In the genomic region with DNA sequence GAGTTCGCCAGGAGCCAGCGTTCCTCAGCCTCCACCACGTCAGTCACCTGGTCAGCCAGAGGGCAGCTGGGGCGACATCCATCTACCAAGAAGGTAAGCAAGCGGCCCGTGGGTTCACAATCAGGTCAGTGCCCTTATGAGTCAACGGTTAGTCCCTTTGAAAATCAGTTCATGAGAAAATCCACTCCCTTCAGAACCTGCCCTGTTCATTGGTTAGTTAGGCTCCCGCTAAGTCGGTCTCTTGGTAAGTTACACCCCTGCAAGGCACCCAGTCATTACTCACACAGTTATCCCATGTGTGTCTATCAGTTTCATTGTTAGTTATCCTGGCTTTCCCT, we compare ENCODE assay signal across 28 cellular contexts. TPM values are rescaled to one million over a fixed set of nuclear protein-coding genes. Genes with fewer than 3 reads are reported as not detected.
DNase-seq lines count a peak whose midpoint lies in the region; ATAC-seq, FAIRE-seq and TF ChIP-seq lines count a peak whose summit lies in the region.
"Had no signal": no experiment of that assay in that cellular context is flagged by ENCODE, and none has a peak within 500 bp of the region (broad histone marks: within the 10 kb centered on the region; RNA-seq: fewer than 3 reads in every experiment).

No MANE protein-coding gene starts in this region.

- no peaks in the 10 kb centered on the region for H3K27me3 ChIP-seq in trophoblast cell (ENCODE audit: insufficient read depth, low read length)
- H3K27me3 ChIP-seq: BLaER1 treated with 17β-estradiol and CSF1 and Interleukin-3, amounts not matched to agents 10 nM and 100 nM had no signal

- no peak overlapping the region for H3K4me3 Mint-ChIP-seq in activated CD4-positive, alpha-beta memory T cell treated with anti-CD3 and anti-CD28 coated beads, Interleukin-2, amount 10 ng/mL, durations not matched to agents 7 days and 5 days
- H3K4me3 Mint-ChIP-seq in activated CD4-positive, alpha-beta memory T cell treated with anti-CD3 and anti-CD28 coated beads for 36 hours, result no peak overlapping the region
- H3K4me3 Mint-ChIP-seq: CD4-positive, alpha-beta memory T cell; T-cell had no signal

- no peak overlapping the region for H2BK5ac ChIP-seq in trophoblast cell (ENCODE audit: low read depth, low read length, poor library complexity)

- H4K12ac ChIP-seq in trophoblast cell (ENCODE audit: low read depth, low read length), result no peak overlapping the region

- POLR2A ChIA-PET in activated CD4-positive, alpha-beta memory T cell treated with anti-CD3 and anti-CD28 coated beads, Interleukin-2, amount 10 ng/mL, durations not matched to agents 7 days and 5 days (lab: Charles Lee), result no interaction called here
- POLR2A ChIA-PET in activated CD4-positive, alpha-beta memory T cell treated with anti-CD3 and anti-CD28 coated beads for 36 hours (lab: Charles Lee), result no interaction called here

- CTCF ChIA-PET in activated CD4-positive, alpha-beta memory T cell treated with anti-CD3 and anti-CD28 coated beads, Interleukin-2, amount 10 ng/mL, durations not matched to agents 7 days and 5 days (lab: Charles Lee), result interaction anchor here (0.9 kb wide), 1 partner anchor 8 kb away, joined by 3 read pairs; no protein-coding TSS in a partner anchor
- CTCF ChIA-PET in activated CD4-positive, alpha-beta memory T cell treated with anti-CD3 and anti-CD28 coated beads for 36 hours (lab: Charles Lee), result no interaction called here

- ATAC-seq in GM18861 (IDR thresholded peaks at IDR 0.05; ENCODE audit: unreplicated experiment) (no peak), HG02798 (IDR thresholded peaks at IDR 0.05; ENCODE audit: poor library complexity, unreplicated experiment) (no peak)
- ATAC-seq: HCT116, HepG2, K562, T-cell had no signal

- no peak overlapping the region for H3K4me2 ChIP-seq in trophoblast cell (ENCODE audit: low read length)
- H3K4me2 ChIP-seq: PC-9, SK-N-SH had no signal

- H3K27ac ChIP-seq in trophoblast cell (ENCODE audit: low read depth, low read length), result no peak overlapping the region
- H3K27ac ChIP-seq: 22Rv1; BLaER1 treated with 17β-estradiol and CSF1 and Interleukin-3, amounts not matched to agents 10 nM and 100 nM; PC-9 had no signal

- no peak overlapping the region for H2AFZ ChIP-seq in trophoblast cell (ENCODE audit: insufficient read depth, low read length, poor library complexity)
- H2AFZ ChIP-seq: PC-9 had no signal

- H2BK120ac ChIP-seq in trophoblast cell (ENCODE audit: insufficient read depth, low read length, poor library complexity), result no peak overlapping the region

- peaks cover 9% of the 10 kb centered on the region for H3K9me3 ChIP-seq in trophoblast cell (ENCODE audit: insufficient read depth, low read depth, low read length)
- H3K9me3 ChIP-seq: SK-N-SH had no signal

- H3K36me3 ChIP-seq in trophoblast cell (ENCODE audit: control insufficient read depth in 1 of 2, insufficient read depth in 2 of 2, low read length in 2 of 2), result no peaks in the 10 kb centered on the region

- H3K4me1 Mint-ChIP-seq in activated CD4-positive, alpha-beta memory T cell treated with anti-CD3 and anti-CD28 coated beads, Interleukin-2, amount 10 ng/mL, durations not matched to agents 7 days and 5 days, result peaks cover 87% of the 10 kb centered on the region
- peaks cover 18% of the 10 kb centered on the region for H3K4me1 Mint-ChIP-seq in activated CD4-positive, alpha-beta memory T cell treated with anti-CD3 and anti-CD28 coated beads for 36 hours (ENCODE audit: low read depth)

- no peak overlapping the region for H2BK12ac ChIP-seq in trophoblast cell (ENCODE audit: low read length)

- no peaks in the 10 kb centered on the region for H3K79me2 ChIP-seq in trophoblast cell (ENCODE audit: control insufficient read depth, insufficient read depth, low read length, poor library complexity)

- peaks cover 22% of the 10 kb centered on the region for H3K36me3 Mint-ChIP-seq in activated CD4-positive, alpha-beta memory T cell treated with anti-CD3 and anti-CD28 coated beads, Interleukin-2, amount 10 ng/mL, durations not matched to agents 7 days and 5 days (ENCODE audit: low read depth)
- no peaks in the 10 kb centered on the region for H3K36me3 Mint-ChIP-seq in activated CD4-positive, alpha-beta memory T cell treated with anti-CD3 and anti-CD28 coated beads for 36 hours
- H3K36me3 Mint-ChIP-seq: CD4-positive, alpha-beta memory T cell; T-cell had no signal

- H3K4me1 ChIP-seq in trophoblast cell (ENCODE audit: control insufficient read depth in 1 of 2, insufficient read depth in 2 of 2, low read length in 2 of 2), result no peaks in the 10 kb centered on the region
- H3K4me1 ChIP-seq: Caco-2 had no signal

- WGBS in trophoblast cell (ENCODE audit: extremely low coverage, insufficient coverage, insufficient read length), result no CpG with 5 or more reads among the region's 9 CpGs

- no peaks in the 10 kb centered on the region for H3K79me1 ChIP-seq in trophoblast cell (ENCODE audit: low read length)

- no peak overlapping the region for H4K91ac ChIP-seq in trophoblast cell (ENCODE audit: low read depth, low read length)

- TF ChIP-seq POLR2A in GM12892 (IDR thresholded peaks at IDR 0.05; ENCODE audit: low read depth, low read length), result no peak

- peak overlapping the region; percentile 70 for H3K27ac Mint-ChIP-seq in activated CD4-positive, alpha-beta memory T cell treated with anti-CD3 and anti-CD28 coated beads, Interleukin-2, amount 10 ng/mL, durations not matched to agents 7 days and 5 days
- no peak overlapping the region for H3K27ac Mint-ChIP-seq in activated CD4-positive, alpha-beta memory T cell treated with anti-CD3 and anti-CD28 coated beads for 36 hours
- H3K27ac Mint-ChIP-seq: T-cell had no signal

- FAIRE-seq in GM12892 (lab: Jason Lieb, UNC), result peak; percentile 30
- FAIRE-seq: G401.6, HepG2, K562 had no signal

- H3K9me3 Mint-ChIP-seq in activated CD4-positive, alpha-beta memory T cell treated with anti-CD3 and anti-CD28 coated beads, Interleukin-2, amount 10 ng/mL, durations not matched to agents 7 days and 5 days, result peaks cover 4% of the 10 kb centered on the region
- no peaks in the 10 kb centered on the region for H3K9me3 Mint-ChIP-seq in activated CD4-positive, alpha-beta memory T cell treated with anti-CD3 and anti-CD28 coated beads for 36 hours
- H3K9me3 Mint-ChIP-seq: CD4-positive, alpha-beta memory T cell; T-cell had no signal

- no peak for DNase-seq in activated CD4-positive, alpha-beta memory T cell treated with anti-CD3 and anti-CD28 coated beads, Interleukin-2, amount 10 ng/mL, durations not matched to agents 7 days and 5 days
- DNase-seq in activated CD4-positive, alpha-beta memory T cell treated with anti-CD3 and anti-CD28 coated beads for 36 hours, result no peak
- DNase-seq in GM12892 (ENCODE audit: insufficient read length) (no peak), RPMI7951 (ENCODE audit: low read depth) (peak; percentile 25), trophoblast cell (peak; percentile 17 to 26), head of caudate nucleus (no peak)
- DNase-seq: Caco-2; CD4-positive, alpha-beta memory T cell; DMS153; NCI-H1092; NCI-H1436 treated with DMSO at 0.1 percent for 48 hours; NCI-H2029; NCI-H226; NCI-H510A treated with DMSO at 0.1 percent for 48 hours; NCI-H748 treated with DMSO at 0.1 percent for 48 hours; SIG-M5; SK-N-SH; T-cell had no signal

- no peak overlapping the region for H3K23ac ChIP-seq in trophoblast cell (ENCODE audit: low read length)

- H3K27me3 Mint-ChIP-seq in activated CD4-positive, alpha-beta memory T cell treated with anti-CD3 and anti-CD28 coated beads, Interleukin-2, amount 10 ng/mL, durations not matched to agents 7 days and 5 days, result no peaks in the 10 kb centered on the region
- peaks cover 4% of the 10 kb centered on the region for H3K27me3 Mint-ChIP-seq in activated CD4-positive, alpha-beta memory T cell treated with anti-CD3 and anti-CD28 coated beads for 36 hours

- H4K8ac ChIP-seq in trophoblast cell (ENCODE audit: low read depth, low read length), result no peak overlapping the region

- no peak overlapping the region for H2AK5ac ChIP-seq in trophoblast cell (ENCODE audit: low read length)

- no peak overlapping the region for H3K4me3 ChIP-seq in trophoblast cell (ENCODE audit: low read depth, low read length)
- H3K4me3 ChIP-seq: BLaER1 treated with 17β-estradiol and CSF1 and Interleukin-3, amounts not matched to agents 10 nM and 100 nM; K562; PC-9 had no signal

- no peak overlapping the region for H3K9ac ChIP-seq in trophoblast cell (ENCODE audit: low read length)
- H3K9ac ChIP-seq: BLaER1 treated with 17β-estradiol and CSF1 and Interleukin-3, amounts not matched to agents 10 nM and 100 nM; SK-N-SH had no signal

- no peak overlapping the region for H3K18ac ChIP-seq in trophoblast cell (ENCODE audit: low read length)

- H3K4ac ChIP-seq in trophoblast cell (ENCODE audit: low read depth, low read length), result no peak overlapping the region

- no peak overlapping the region for H3K14ac ChIP-seq in trophoblast cell (ENCODE audit: low read length)

- intact Hi-C loops in activated CD4-positive, alpha-beta memory T cell treated with anti-CD3 and anti-CD28 coated beads for 36 hours (cut with micrococcal nuclease), result no loop called here
- intact Hi-C loops in head of caudate nucleus (cut with DNase I), result no loop called here

RNA-seq across cellular contexts. Expression of a gene that starts 0.5 kb away (rescaled TPM):
- under 1 TPM in 1 of 2 experiments, not detected in 1; 0.18 TPM for total RNA-seq in activated CD4-positive, alpha-beta memory T cell treated with anti-CD3 and anti-CD28 coated beads, Interleukin-2, amount 10 ng/mL, durations not matched to agents 7 days and 5 days
- not detected for total RNA-seq in activated CD4-positive, alpha-beta memory T cell treated with anti-CD3 and anti-CD28 coated beads for 36 hours
- polyA plus RNA-seq in GM12892 (2012; ENCODE audit: missing spikeins), result not detected
- total RNA-seq in RPMI7951 (2014; rRNA removed; shearing (Covaris generic)), result not detected in 2 replicates
- not detected in 2 replicates for polyA plus RNA-seq in trophoblast cell (2013)
- total RNA-seq: Caco-2; CD4-positive, alpha-beta memory T cell; HepG2; K562; LHCN-M2; PC-9; T-cell had no signal
- polyA plus RNA-seq: CD4-positive, alpha-beta memory T cell; HepG2; K562; SK-N-SH had no signal

RNA-seq across cellular contexts. Expression of a gene that starts 26.5 kb away (rescaled TPM):
- total RNA-seq in activated CD4-positive, alpha-beta memory T cell treated with anti-CD3 and anti-CD28 coated beads, Interleukin-2, amount 10 ng/mL, durations not matched to agents 7 days and 5 days, result 10 to 100 TPM; 21.1 to 23.7 TPM
- under 1 TPM; 0.43 to 0.65 TPM for total RNA-seq in activated CD4-positive, alpha-beta memory T cell treated with anti-CD3 and anti-CD28 coated beads for 36 hours
- 4.2 TPM for polyA plus RNA-seq in GM12892 (2012; ENCODE audit: missing spikeins)
- 2.1 and 2.4 TPM in 2 replicates for total RNA-seq in RPMI7951 (2014; rRNA removed; shearing (Covaris generic))
- not detected in 2 replicates for polyA plus RNA-seq in trophoblast cell (2013)
- total RNA-seq: Caco-2, PC-9 had no signal
- polyA plus RNA-seq: CD4-positive, alpha-beta memory T cell; HepG2 had no signal

Comparison
In these comparisons a context has a peak if more than half of its experiments do, and no peak if none do; other contexts are left out.
1. DNase-seq: peak in RPMI7951 (single experiment) and trophoblast cell (2 of 2); none in activated CD4-positive, alpha-beta memory T cell treated with anti-CD3 and anti-CD28 coated beads, Interleukin-2, amount 10 ng/mL, durations not matched to agents 7 days and 5 days (single experiment), activated CD4-positive, alpha-beta memory T cell treated with anti-CD3 and anti-CD28 coated beads for 36 hours (single experiment), GM12892 (single experiment) and head of caudate nucleus (0 of 42).